In the genomic region with DNA sequence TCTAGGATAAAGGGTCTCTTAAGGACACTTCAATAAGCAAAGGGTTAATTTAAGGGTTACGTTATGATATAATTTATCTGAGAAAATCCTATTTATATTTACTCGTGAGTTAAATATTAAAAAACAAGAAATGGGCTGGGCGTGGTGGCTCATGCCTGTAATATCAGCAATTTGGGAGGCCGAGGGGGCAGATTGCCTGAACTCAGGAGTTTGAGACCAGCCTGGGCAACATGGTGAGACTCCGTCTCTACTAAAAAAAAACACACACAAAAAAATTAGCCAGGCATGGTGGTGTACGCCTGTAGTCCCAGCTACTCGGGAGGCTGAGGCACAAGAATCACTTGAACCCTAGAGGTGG, we compare ENCODE assay signal across 1 cellular context.
A peak's percentile ranks its signal among the peaks of the same experiment; 100 is the strongest.
TF ChIP-seq lines count a peak whose summit lies in the region.
"Not testable (repeated sequence)": the region's sequence is repeated elsewhere in the genome, so short reads cannot be mapped to it uniquely, and the experiment has no call there.

No MANE protein-coding gene starts in this region.

TF ChIP-seq in HepG2, 621 proteins besides CTCF, POLR2A, EP300 and RAD21:
- TF ChIP-seq, protein P1, sequence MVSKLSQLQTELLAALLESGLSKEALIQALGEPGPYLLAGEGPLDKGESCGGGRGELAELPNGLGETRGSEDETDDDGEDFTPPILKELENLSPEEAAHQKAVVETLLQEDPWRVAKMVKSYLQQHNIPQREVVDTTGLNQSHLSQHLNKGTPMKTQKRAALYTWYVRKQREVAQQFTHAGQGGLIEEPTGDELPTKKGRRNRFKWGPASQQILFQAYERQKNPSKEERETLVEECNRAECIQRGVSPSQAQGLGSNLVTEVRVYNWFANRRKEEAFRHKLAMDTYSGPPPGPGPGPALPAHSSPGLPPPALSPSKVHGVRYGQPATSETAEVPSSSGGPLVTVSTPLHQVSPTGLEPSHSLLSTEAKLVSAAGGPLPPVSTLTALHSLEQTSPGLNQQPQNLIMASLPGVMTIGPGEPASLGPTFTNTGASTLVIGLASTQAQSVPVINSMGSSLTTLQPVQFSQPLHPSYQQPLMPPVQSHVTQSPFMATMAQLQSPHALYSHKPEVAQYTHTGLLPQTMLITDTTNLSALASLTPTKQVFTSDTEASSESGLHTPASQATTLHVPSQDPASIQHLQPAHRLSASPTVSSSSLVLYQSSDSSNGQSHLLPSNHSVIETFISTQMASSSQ (IDR thresholded peaks at IDR 0.05; ENCODE audit: low read depth), result peak; percentile 65; the same call in 1 of the 2 replicates
- TF ChIP-seq, protein P1 (CRISPR knock-in tag; IDR thresholded peaks at IDR 0.05; ENCODE audit: borderline replicate concordance), result not testable (repeated sequence)
- peak; percentile 0; the same call in 1 of the 2 replicates for TF ChIP-seq SALL1 (CRISPR knock-in tag; IDR thresholded peaks at IDR 0.05)
- peak; percentile 61 for TF ChIP-seq ZNF121 (CRISPR knock-in tag; IDR thresholded peaks at IDR 0.05)
- TF ChIP-seq PHF21A (CRISPR knock-in tag; IDR thresholded peaks at IDR 0.05), result 0 out of 2 replicates have a peak, but pooled peaks have one; percentile 10
- TF ChIP-seq HDAC2 (CRISPR knock-in tag; IDR thresholded peaks at IDR 0.05), result peak; percentile 2; the same call in 1 of the 2 replicates
- peak; percentile 17; the same call in 1 of the 2 replicates for TF ChIP-seq ZNF609 (CRISPR knock-in tag; IDR thresholded peaks at IDR 0.05; ENCODE audit: borderline replicate concordance)
TF ChIP-seq in HepG2: peak in this region for 6; not testable (repeated sequence) for 615.
